Comparison of ENCODE assay signal across 18 cellular contexts in the genomic region with DNA sequence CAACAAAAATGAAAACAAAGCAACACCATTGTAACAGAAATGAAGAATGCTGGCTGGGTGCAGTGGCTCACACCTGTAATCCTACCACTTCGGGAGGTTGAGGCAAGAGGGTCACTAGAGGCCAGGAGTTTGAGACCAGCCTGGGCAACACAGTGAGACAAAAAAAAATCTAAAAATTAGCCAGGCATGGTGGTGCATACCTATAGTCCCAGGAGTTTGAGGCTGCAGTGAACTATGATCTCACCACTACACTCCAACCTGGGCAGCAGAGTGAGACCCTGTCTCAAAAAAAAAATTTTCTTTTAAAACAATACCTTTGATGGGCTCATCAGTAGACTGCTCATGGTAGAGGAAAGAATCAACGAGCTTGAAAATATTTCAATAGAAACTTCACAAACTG. TPM values are rescaled to one million over a fixed set of nuclear protein-coding genes. Genes with fewer than 3 reads are reported as not detected.
DNase-seq lines count a peak whose midpoint lies in the region; ATAC-seq and TF ChIP-seq lines count a peak whose summit lies in the region.
"Had no signal": no experiment of that assay in that cellular context is flagged by ENCODE, and none has a peak within 500 bp of the region (broad histone marks: within the 10 kb centered on the region; RNA-seq: fewer than 3 reads in every experiment).

No MANE protein-coding gene starts in this region.

- no peak for DNase-seq in activated CD8-positive, alpha-beta T cell treated with anti-CD3 and anti-CD28 coated beads for 36 hours
- DNase-seq in activated CD8-positive, alpha-beta T cell treated with anti-CD3 and anti-CD28 coated beads, Interleukin-2, amount 10 ng/mL, durations not matched to agents 7 days and 5 days, result no peak
- DNase-seq in GM23338 (ENCODE audit: low spot score), result no peak
- no peak for DNase-seq in WTC11 (ENCODE audit: low spot score)
- no peak for DNase-seq in progenitor cell of endocrine pancreas (ENCODE audit: low spot score, unreplicated experiment)
- DNase-seq: 8988T; CD4-positive, alpha-beta memory T cell; DMS153; DMS79; GDM1; IMR-90 had no signal

- H3K9me2 ChIP-seq in GM23338 (ENCODE audit: insufficient read depth), result no peaks in the 10 kb centered on the region

- CTCF ChIA-PET in activated CD8-positive, alpha-beta T cell treated with anti-CD3 and anti-CD28 coated beads for 36 hours (lab: Charles Lee), result no interaction called here
- CTCF ChIA-PET in activated CD8-positive, alpha-beta T cell treated with anti-CD3 and anti-CD28 coated beads, Interleukin-2, amount 10 ng/mL, durations not matched to agents 7 days and 5 days (lab: Charles Lee), result no interaction called here
- CTCF ChIA-PET in WTC11 (lab: Charles Lee), result interaction anchor here (1.3 kb wide), 2 partner anchors 26 to 96 kb away, joined by 3 to 4 read pairs; no protein-coding TSS in a partner anchor

- no peak overlapping the region for H3K27ac ChIP-seq in GM23338 (ENCODE audit: low read depth)
- H3K27ac ChIP-seq: BLaER1, HL-60 had no signal

- H3K4me2 ChIP-seq in GM23338, result peak overlapping the region; percentile 13; the same call in 1 of the 2 replicates
- H3K4me2 ChIP-seq: BLaER1 had no signal

- H3K4me3 Mint-ChIP-seq in activated CD8-positive, alpha-beta T cell treated with anti-CD3 and anti-CD28 coated beads for 36 hours, result no peak overlapping the region
- H3K4me3 Mint-ChIP-seq in activated CD8-positive, alpha-beta T cell treated with anti-CD3 and anti-CD28 coated beads, Interleukin-2, amount 10 ng/mL, durations not matched to agents 7 days and 5 days, result no peak overlapping the region
- H3K4me3 Mint-ChIP-seq in GM23338 (no peak overlapping the region), WTC11 (no peak overlapping the region), progenitor cell of endocrine pancreas (ENCODE audit: low read depth) (no peak overlapping the region)
- H3K4me3 Mint-ChIP-seq: CD14-positive monocyte; CD4-positive, alpha-beta memory T cell had no signal

- peaks cover 6% of the 10 kb centered on the region; the same call in 1 of the 2 replicates for H3K36me3 ChIP-seq in GM23338 (ENCODE audit: insufficient read depth)
- H3K36me3 ChIP-seq: BLaER1, HAP-1 had no signal

- no peak overlapping the region for H3K4me3 ChIP-seq in GM23338
- H3K4me3 ChIP-seq: BLaER1, HAP-1 had no signal

- peaks cover 11% of the 10 kb centered on the region for H3K4me1 Mint-ChIP-seq in activated CD8-positive, alpha-beta T cell treated with anti-CD3 and anti-CD28 coated beads for 36 hours (ENCODE audit: low read depth)
- peaks cover 5% of the 10 kb centered on the region for H3K4me1 Mint-ChIP-seq in activated CD8-positive, alpha-beta T cell treated with anti-CD3 and anti-CD28 coated beads, Interleukin-2, amount 10 ng/mL, durations not matched to agents 7 days and 5 days (ENCODE audit: low read depth)
- H3K4me1 Mint-ChIP-seq in GM23338 (peaks cover 31% of the 10 kb centered on the region), WTC11 (peaks cover 26% of the 10 kb centered on the region), progenitor cell of endocrine pancreas (ENCODE audit: low read depth) (peaks cover 41% of the 10 kb centered on the region)
- H3K4me1 Mint-ChIP-seq: CD14-positive monocyte had no signal

- H4K20me1 ChIP-seq in GM23338 (replicated peaks; ENCODE audit: insufficient read depth), result peaks cover 6% of the 10 kb centered on the region
- H4K20me1 ChIP-seq: BLaER1 had no signal

- H3K27me3 ChIP-seq in GM23338 (ENCODE audit: insufficient read depth), result no peaks in the 10 kb centered on the region
- H3K27me3 ChIP-seq: BLaER1 had no signal

- POLR2A ChIA-PET in activated CD8-positive, alpha-beta T cell treated with anti-CD3 and anti-CD28 coated beads for 36 hours (lab: Charles Lee), result no interaction called here
- POLR2A ChIA-PET in activated CD8-positive, alpha-beta T cell treated with anti-CD3 and anti-CD28 coated beads, Interleukin-2, amount 10 ng/mL, durations not matched to agents 7 days and 5 days (lab: Charles Lee), result interaction anchor here (0.5 kb wide), 1 partner anchor 44 kb away, joined by 3 read pairs; no protein-coding TSS in a partner anchor
- POLR2A ChIA-PET in WTC11 (lab: Charles Lee), result no interaction called here

- H3K36me3 Mint-ChIP-seq in activated CD8-positive, alpha-beta T cell treated with anti-CD3 and anti-CD28 coated beads for 36 hours (ENCODE audit: low read depth), result peaks cover 3% of the 10 kb centered on the region
- H3K36me3 Mint-ChIP-seq in activated CD8-positive, alpha-beta T cell treated with anti-CD3 and anti-CD28 coated beads, Interleukin-2, amount 10 ng/mL, durations not matched to agents 7 days and 5 days (ENCODE audit: low read depth), result no peaks in the 10 kb centered on the region
- H3K36me3 Mint-ChIP-seq in GM23338 (ENCODE audit: low read depth) (peaks cover 52% of the 10 kb centered on the region), WTC11 (peaks cover 23% of the 10 kb centered on the region), progenitor cell of endocrine pancreas (ENCODE audit: insufficient read depth) (peaks cover 28% of the 10 kb centered on the region)
- H3K36me3 Mint-ChIP-seq: CD14-positive monocyte; CD4-positive, alpha-beta memory T cell had no signal

- H3K27ac Mint-ChIP-seq in activated CD8-positive, alpha-beta T cell treated with anti-CD3 and anti-CD28 coated beads for 36 hours, result peak overlapping the region; percentile 11
- no peak overlapping the region for H3K27ac Mint-ChIP-seq in activated CD8-positive, alpha-beta T cell treated with anti-CD3 and anti-CD28 coated beads, Interleukin-2, amount 10 ng/mL, durations not matched to agents 7 days and 5 days
- H3K27ac Mint-ChIP-seq in GM23338, result peak overlapping the region; percentile 1; the same call in 1 of the 2 replicates
- peak overlapping the region; percentile 80 for H3K27ac Mint-ChIP-seq in WTC11
- peak overlapping the region; percentile 19 for H3K27ac Mint-ChIP-seq in progenitor cell of endocrine pancreas
- H3K27ac Mint-ChIP-seq: CD14-positive monocyte had no signal

- intact Hi-C loops in activated CD8-positive, alpha-beta T cell treated with anti-CD3 and anti-CD28 coated beads for 36 hours (cut with micrococcal nuclease), result no loop called here

- H3K79me2 ChIP-seq in GM23338 (replicated peaks; ENCODE audit: insufficient read depth), result peaks cover 91% of the 10 kb centered on the region

- H3F3A ChIP-seq in GM23338 (replicated peaks; ENCODE audit: low read depth), result no peaks in the 10 kb centered on the region

- no peak overlapping the region for H2AFZ ChIP-seq in GM23338

- H3K27me3 Mint-ChIP-seq in activated CD8-positive, alpha-beta T cell treated with anti-CD3 and anti-CD28 coated beads for 36 hours, result no peaks in the 10 kb centered on the region
- no peaks in the 10 kb centered on the region for H3K27me3 Mint-ChIP-seq in activated CD8-positive, alpha-beta T cell treated with anti-CD3 and anti-CD28 coated beads, Interleukin-2, amount 10 ng/mL, durations not matched to agents 7 days and 5 days (ENCODE audit: low read depth)
- H3K27me3 Mint-ChIP-seq in GM23338 (ENCODE audit: insufficient read depth, low read depth, poor library complexity), result no peaks in the 10 kb centered on the region
- H3K27me3 Mint-ChIP-seq in WTC11 (ENCODE audit: low read depth), result no peaks in the 10 kb centered on the region
- H3K27me3 Mint-ChIP-seq in progenitor cell of endocrine pancreas, result no peaks in the 10 kb centered on the region
- H3K27me3 Mint-ChIP-seq: CD4-positive, alpha-beta memory T cell had no signal

- ATAC-seq in activated CD8-positive, alpha-beta T cell treated with anti-CD3 and anti-CD28 coated beads for 36 hours, result no peak
- no peak for ATAC-seq in activated CD8-positive, alpha-beta T cell treated with anti-CD3 and anti-CD28 coated beads, Interleukin-2, amount 10 ng/mL, durations not matched to agents 7 days and 5 days
- ATAC-seq in GM23338 (no peak), WTC11 (no peak), HG03457 (IDR thresholded peaks at IDR 0.05; ENCODE audit: unreplicated experiment) (no peak), GM21528 (IDR thresholded peaks at IDR 0.05; ENCODE audit: low FRiP score, unreplicated experiment) (no peak)

- TF ChIP-seq CTCF in activated CD8-positive, alpha-beta T cell treated with anti-CD3 and anti-CD28 coated beads for 36 hours (IDR thresholded peaks at IDR 0.05), result no peak
- no peak for TF ChIP-seq CTCF in GM23338 (conservative IDR thresholded peaks at IDR 0.05; ENCODE audit: low read depth in 2 of 2)
- TF ChIP-seq CTCF in WTC11 (IDR thresholded peaks at IDR 0.05), result no peak
- TF ChIP-seq CTCF in progenitor cell of endocrine pancreas (IDR thresholded peaks at IDR 0.05; ENCODE audit: unreplicated experiment), result no peak

- H3K9me3 Mint-ChIP-seq in activated CD8-positive, alpha-beta T cell treated with anti-CD3 and anti-CD28 coated beads for 36 hours, result no peaks in the 10 kb centered on the region
- H3K9me3 Mint-ChIP-seq in activated CD8-positive, alpha-beta T cell treated with anti-CD3 and anti-CD28 coated beads, Interleukin-2, amount 10 ng/mL, durations not matched to agents 7 days and 5 days (ENCODE audit: insufficient read depth), result peaks cover 6% of the 10 kb centered on the region
- H3K9me3 Mint-ChIP-seq in GM23338 (peaks cover 17% of the 10 kb centered on the region), WTC11 (peaks cover 14% of the 10 kb centered on the region), progenitor cell of endocrine pancreas (ENCODE audit: low read depth) (peaks cover 7% of the 10 kb centered on the region)

- H3K4me1 ChIP-seq in GM23338 (ENCODE audit: insufficient read depth), result peaks cover 9% of the 10 kb centered on the region; the same call in 1 of the 2 replicates
- H3K4me1 ChIP-seq: HAP-1 had no signal

TF ChIP-seq in WTC11, 78 proteins besides CTCF, POLR2A, EP300 and RAD21 (continues in another document):
- TF ChIP-seq, protein P1, sequence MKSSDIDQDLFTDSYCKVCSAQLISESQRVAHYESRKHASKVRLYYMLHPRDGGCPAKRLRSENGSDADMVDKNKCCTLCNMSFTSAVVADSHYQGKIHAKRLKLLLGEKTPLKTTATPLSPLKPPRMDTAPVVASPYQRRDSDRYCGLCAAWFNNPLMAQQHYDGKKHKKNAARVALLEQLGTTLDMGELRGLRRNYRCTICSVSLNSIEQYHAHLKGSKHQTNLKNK (CRISPR knock-in tag; IDR thresholded peaks at IDR 0.05), result no peak

RNA-seq across cellular contexts. Expression of a gene that starts 18.5 kb away (rescaled TPM):
- 1 to 10 TPM; 2.3 to 4.1 TPM for total RNA-seq in activated CD8-positive, alpha-beta T cell treated with anti-CD3 and anti-CD28 coated beads for 36 hours
- 1 to 10 TPM; 2.1 to 2.2 TPM for total RNA-seq in activated CD8-positive, alpha-beta T cell treated with anti-CD3 and anti-CD28 coated beads, Interleukin-2, amount 10 ng/mL, durations not matched to agents 7 days and 5 days
- 22.9 and 31.2 TPM in 2 replicates for total RNA-seq in GM23338 (2014; rRNA removed; shearing (Covaris generic))
- polyA plus RNA-seq in GM23338 (2016; fragmentation: Nextera tagmentation; extraction: Ambion mirVana), result 15.0 and 18.0 TPM in 2 replicates
- total RNA-seq in WTC11 (2021), result 34.4 to 36.3 TPM (median 36.0 TPM) in 3 replicates
- total RNA-seq in progenitor cell of endocrine pancreas, result 114 and 125 TPM in 2 replicates
- total RNA-seq: HT1080 had no signal

RNA-seq across cellular contexts. Expression of a gene that starts 57.0 kb away (rescaled TPM):
- total RNA-seq in activated CD8-positive, alpha-beta T cell treated with anti-CD3 and anti-CD28 coated beads for 36 hours, result 1 to 10 TPM; 7.6 to 8.0 TPM
- 1 to 10 TPM; 4.9 to 5.0 TPM for total RNA-seq in activated CD8-positive, alpha-beta T cell treated with anti-CD3 and anti-CD28 coated beads, Interleukin-2, amount 10 ng/mL, durations not matched to agents 7 days and 5 days
- total RNA-seq in GM23338 (2014; rRNA removed; shearing (Covaris generic)), result 5.8 and 7.6 TPM in 2 replicates
- 3.2 and 3.9 TPM in 2 replicates for polyA plus RNA-seq in GM23338 (2016; fragmentation: Nextera tagmentation; extraction: Ambion mirVana)
- total RNA-seq in WTC11 (2021) (4.2 to 5.1 TPM (median 4.8 TPM) in 3 replicates), progenitor cell of endocrine pancreas (3.3 and 4.0 TPM in 2 replicates)
